ENCODE assay signal across 8 cellular contexts in the genomic region with DNA sequence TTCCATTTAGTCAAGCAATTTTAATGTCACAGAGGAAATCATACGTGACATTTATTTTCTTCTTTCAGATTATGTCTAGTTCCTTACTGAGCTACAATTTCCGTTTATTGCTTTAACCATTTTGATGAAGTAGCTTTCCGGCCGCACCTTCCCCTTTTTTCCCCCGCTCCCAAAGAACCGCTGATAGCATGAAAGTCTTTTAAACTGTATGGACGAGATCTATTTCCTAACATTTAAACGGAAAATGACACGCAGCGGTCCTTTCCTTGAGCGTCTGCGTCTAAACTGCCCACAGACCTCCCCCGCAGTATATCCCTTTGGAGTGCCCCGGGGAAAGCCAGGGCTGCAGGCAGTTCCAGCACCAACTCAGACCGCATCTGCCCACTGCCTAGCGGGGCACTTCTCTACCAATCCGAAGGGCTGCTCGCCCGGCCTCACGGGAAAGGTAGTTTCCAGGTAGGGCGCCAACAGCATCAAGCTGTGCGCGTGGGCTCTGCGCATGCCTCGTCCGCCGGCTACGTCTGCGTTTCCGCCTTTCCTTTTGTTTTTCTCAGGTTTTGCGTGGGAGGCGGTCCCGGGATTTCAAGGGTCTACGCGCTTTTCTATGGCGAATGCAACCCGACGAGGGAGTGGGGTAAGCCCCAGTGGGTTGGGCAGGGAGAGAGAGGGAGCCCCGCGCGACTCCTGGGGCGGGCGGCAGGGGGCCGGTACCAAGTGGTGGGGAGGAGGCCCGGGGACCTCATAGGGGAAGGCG. TPM values are rescaled to one million over a fixed set of nuclear protein-coding genes. Genes with fewer than 3 reads are reported as not detected.
A peak's percentile ranks its signal among the peaks of the same experiment; 100 is the strongest.
DNase-seq lines count a peak whose midpoint lies in the region; ATAC-seq and TF ChIP-seq lines count a peak whose summit lies in the region.

A gene (plus strand): TSS at position 526 of the 754 bp plus-strand sequence. CDS start 1,667 bp downstream, outside the sequence.

- peak; percentile 83 to 92 (median 88) for DNase-seq in CD4-positive, alpha-beta T cell
- DNase-seq in NCI-H82 (lab: John Stamatoyannopoulos, UW), result peak; percentile 94
- DNase-seq in activated CD4-positive, alpha-beta memory T cell treated with anti-CD3 and anti-CD28 coated beads, Interleukin-2, amount 10 ng/mL, durations not matched to agents 7 days and 5 days, result peak; percentile 89
- DNase-seq in lower leg skin (ENCODE audit: low spot score in 2 of 2), result peak; percentile 86 to 97
- peak; percentile 87 to 90 for DNase-seq in stimulated activated CD4-positive, alpha-beta T cell treated with anti-CD3 and anti-CD28 coated beads, Interleukin-4, amount 100 ng/mL, for 4 hours

- TF ChIP-seq POLR2A in lower leg skin (IDR thresholded peaks at IDR 0.05), result no peak

- H3K4me1 ChIP-seq in duodenal mucosa (ENCODE audit: control insufficient read depth in 1 of 2, insufficient read depth in 2 of 2, low read length in 2 of 2), result peaks cover 5 to 10% of the 10 kb centered on the region in 2 donors

- CTCF ChIA-PET in CD4-positive, alpha-beta T cell (lab: Charles Lee), result interaction anchor here (0.8 to 3.2 kb wide), 4 partner anchors 20 to 79 kb away, joined by 4 to 29 read pairs (median 5); a partner anchor contains a TSS
- CTCF ChIA-PET in activated CD4-positive, alpha-beta memory T cell treated with anti-CD3 and anti-CD28 coated beads, Interleukin-2, amount 10 ng/mL, durations not matched to agents 7 days and 5 days (lab: Charles Lee), result interaction anchor here (1.3 to 4.7 kb wide), 2 partner anchors 34 to 83 kb away, joined by 5 to 39 read pairs; a partner anchor contains a TSS

- peak within 1 kb of the TSS; percentile 93 for H3K4me3 Mint-ChIP-seq in CD4-positive, alpha-beta T cell
- H3K4me3 Mint-ChIP-seq in activated CD4-positive, alpha-beta memory T cell treated with anti-CD3 and anti-CD28 coated beads, Interleukin-2, amount 10 ng/mL, durations not matched to agents 7 days and 5 days, result peak within 1 kb of the TSS; percentile 92

- intact Hi-C loops in CD4-positive, alpha-beta T cell (cut with DNase I, micrococcal nuclease), result loop anchor here in 1 of 2 experiments (1.0 kb wide), 3 partner anchors 34 to 153 kb away; a partner anchor contains a TSS
- intact Hi-C loops in lower leg skin (cut with DNase I; ENCODE audit: low total_unique reads), result no loop called here

- H3K36me3 Mint-ChIP-seq in CD4-positive, alpha-beta T cell (ENCODE audit: low read depth), result peaks cover 43% of the 10 kb centered on the region
- H3K36me3 Mint-ChIP-seq in activated CD4-positive, alpha-beta memory T cell treated with anti-CD3 and anti-CD28 coated beads, Interleukin-2, amount 10 ng/mL, durations not matched to agents 7 days and 5 days (ENCODE audit: low read depth), result peaks cover 29% of the 10 kb centered on the region

- peaks cover 45% of the 10 kb centered on the region for H3K4me1 Mint-ChIP-seq in CD4-positive, alpha-beta T cell (ENCODE audit: low read depth)
- peaks cover 34% of the 10 kb centered on the region for H3K4me1 Mint-ChIP-seq in activated CD4-positive, alpha-beta memory T cell treated with anti-CD3 and anti-CD28 coated beads, Interleukin-2, amount 10 ng/mL, durations not matched to agents 7 days and 5 days

- no peak for TF ChIP-seq CTCF in CD4-positive, alpha-beta T cell (IDR thresholded peaks at IDR 0.05)
- TF ChIP-seq CTCF in lower leg skin (IDR thresholded peaks at IDR 0.05), result no peak

- 0% methylated on average over 23 to 46 of the region's 46 CpGs for WGBS in lower leg skin, 2 donors

- H3K9me3 Mint-ChIP-seq in CD4-positive, alpha-beta T cell, result no peaks in the 10 kb centered on the region
- H3K9me3 Mint-ChIP-seq in activated CD4-positive, alpha-beta memory T cell treated with anti-CD3 and anti-CD28 coated beads, Interleukin-2, amount 10 ng/mL, durations not matched to agents 7 days and 5 days, result no peaks in the 10 kb centered on the region

- peak; percentile 82 for ATAC-seq in CD4-positive, alpha-beta T cell (ENCODE audit: poor library complexity)
- ATAC-seq in GM19452 (IDR thresholded peaks at IDR 0.05; ENCODE audit: unreplicated experiment) (peak; percentile 84), HG03575 (IDR thresholded peaks at IDR 0.05; ENCODE audit: extremely low read depth, insufficient number of reproducible peaks, low FRiP score, unreplicated experiment) (peak; percentile 65)

- POLR2A ChIA-PET in CD4-positive, alpha-beta T cell (lab: Charles Lee), result interaction anchor here (1.0 to 3.3 kb wide), 8 partner anchors 8 to 392 kb away, joined by 3 to 58 read pairs (median 7); a partner anchor contains a TSS
- POLR2A ChIA-PET in activated CD4-positive, alpha-beta memory T cell treated with anti-CD3 and anti-CD28 coated beads, Interleukin-2, amount 10 ng/mL, durations not matched to agents 7 days and 5 days (lab: Charles Lee), result interaction anchor here (1.0 to 1.8 kb wide), 8 partner anchors 15 to 153 kb away, joined by 3 to 28 read pairs (median 4); a partner anchor contains a TSS

- H3K9me3 ChIP-seq in CD4-positive, alpha-beta T cell (ENCODE audit: control insufficient read depth, low read length), result no peaks in the 10 kb centered on the region
- H3K9me3 ChIP-seq in duodenal mucosa (ENCODE audit: control insufficient read depth in 1 of 2, low read length in 2 of 2), result no peaks in the 10 kb centered on the region

- H3K9ac ChIP-seq in duodenal mucosa (ENCODE audit: low read depth in 1 of 2, low read length in 2 of 2), result peak within 1 kb of the TSS; percentile 76 to 81

- H3K4me3 ChIP-seq in duodenal mucosa (ENCODE audit: low read depth in 1 of 2, low read length in 2 of 2), result peak within 1 kb of the TSS; percentile 88 to 94
- H3K4me3 ChIP-seq in lower leg skin (ENCODE audit: low read depth, poor library complexity, severe bottlenecking), result peak within 1 kb of the TSS; percentile 67

- no peaks in the 10 kb centered on the region for H3K27me3 ChIP-seq in CD4-positive, alpha-beta T cell (ENCODE audit: control insufficient read depth, insufficient read depth, low read length)
- no peaks in the 10 kb centered on the region for H3K27me3 ChIP-seq in duodenal mucosa (ENCODE audit: control insufficient read depth in 1 of 2, insufficient read depth in 2 of 2, low read length in 2 of 2)

- H3K27ac Mint-ChIP-seq in CD4-positive, alpha-beta T cell, result peak within 1 kb of the TSS; percentile 99
- peak within 1 kb of the TSS; percentile 98 for H3K27ac Mint-ChIP-seq in activated CD4-positive, alpha-beta memory T cell treated with anti-CD3 and anti-CD28 coated beads, Interleukin-2, amount 10 ng/mL, durations not matched to agents 7 days and 5 days

- H3K27me3 Mint-ChIP-seq in CD4-positive, alpha-beta T cell, result no peaks in the 10 kb centered on the region
- H3K27me3 Mint-ChIP-seq in activated CD4-positive, alpha-beta memory T cell treated with anti-CD3 and anti-CD28 coated beads, Interleukin-2, amount 10 ng/mL, durations not matched to agents 7 days and 5 days, result no peaks in the 10 kb centered on the region

- H3K36me3 ChIP-seq in duodenal mucosa (ENCODE audit: control insufficient read depth in 1 of 2, insufficient read depth in 2 of 2, low read length in 2 of 2), result peaks cover 0 to 10% of the 10 kb centered on the region in 2 donors

- peak within 1 kb of the TSS; percentile 97 for H3K27ac ChIP-seq in CD4-positive, alpha-beta T cell (ENCODE audit: low read depth, low read length)
- peak within 1 kb of the TSS; percentile 98 for H3K27ac ChIP-seq in duodenal mucosa (ENCODE audit: low read depth, low read length)

RNA-seq across cellular contexts. Expression of the gene that starts here (rescaled TPM):
- total RNA-seq in CD4-positive, alpha-beta T cell, result 10 to 100 TPM; 25.9 to 30.3 TPM
- total RNA-seq in activated CD4-positive, alpha-beta memory T cell treated with anti-CD3 and anti-CD28 coated beads, Interleukin-2, amount 10 ng/mL, durations not matched to agents 7 days and 5 days, result 10 to 100 TPM; 31.6 to 31.7 TPM
- 10 to 100 TPM; 16.8 to 28.8 (median 23.0) TPM for total RNA-seq in lower leg skin

Comparison
In these comparisons a context has a peak if more than half of its experiments do, and no peak if none do; other contexts are left out.
1. Peak in every context shown above with its lines: DNase-seq, ATAC-seq, H3K4me3 ChIP-seq and H3K27ac ChIP-seq.